In genomic region chrX:53831662-53832635, GRCh38 we compare ENCODE assay signal across 8 cellular contexts.
DNase-seq lines count a peak whose midpoint lies in the region; ATAC-seq and TF ChIP-seq lines count a peak whose summit lies in the region.

No MANE protein-coding gene starts in this region.

- DNase-seq in BJ (ENCODE audit: low read depth) = no peak
- peak; percentile 59 for DNase-seq in HT-29 (ENCODE audit: low spot score)
- peak; percentile 25 for DNase-seq in amniotic epithelial cell (ENCODE audit: low read depth)
- no peak for DNase-seq in left lung
- peak; percentile 4 for DNase-seq in stimulated activated CD8-positive, alpha-beta memory T cell treated with anti-CD3 and anti-CD28 coated beads, Interleukin-7, amount 100 ng/mL, for 24 hours (ENCODE audit: low read depth)
- no peak for DNase-seq in GOT3 (lab: John Stamatoyannopoulos, UW)

- TF ChIP-seq CTCF in BJ (IDR thresholded peaks at IDR 0.05; ENCODE audit: insufficient read depth, low read depth, low read length) (peak; percentile 44), left lung (IDR thresholded peaks at IDR 0.05) (peak in 1 of 2 donors; percentile 27)

- no peaks in the 10 kb centered on the region for H3K9me3 ChIP-seq in left lung

- H3K27ac ChIP-seq in left lung = no peak overlapping the region

- no peaks in the 10 kb centered on the region for H3K4me1 ChIP-seq in left lung

- CTCF ChIA-PET in BJ (lab: Yijun Ruan, JAX) = interaction anchor here (0.6 to 1.4 kb wide), 2 partner anchors 25 to 1896 kb away, joined by 3 read pairs; no protein-coding TSS in a partner anchor

- ATAC-seq in GM18508 (IDR thresholded peaks at IDR 0.05; ENCODE audit: insufficient read depth, unreplicated experiment) = peak; percentile 63
- peak; percentile 90 for ATAC-seq in SK-N-SH treated with all-trans-retinoic acid at 6 μM for 48 hours
- ATAC-seq in left lung = peak; percentile 80

- H3K4me3 ChIP-seq in BJ (ENCODE audit: low read depth, low read length) (no peak overlapping the region), left lung (no peak overlapping the region)

- intact Hi-C loops in left lung (cut with DNase I) = no loop called here

- POLR2A ChIA-PET in BJ (lab: Charles Lee) = no interaction called here

- no peaks in the 10 kb centered on the region for H3K36me3 ChIP-seq in BJ (ENCODE audit: control insufficient read depth, insufficient read depth, low read length)
- H3K36me3 ChIP-seq in left lung = no peaks in the 10 kb centered on the region

- no peaks in the 10 kb centered on the region for H3K27me3 ChIP-seq in BJ (ENCODE audit: control insufficient read depth, insufficient read depth, low read length)
- no peaks in the 10 kb centered on the region for H3K27me3 ChIP-seq in left lung

TF ChIP-seq in SK-N-SH treated with all-trans-retinoic acid at 6 μM for 48 hours, 23 proteins besides CTCF, POLR2A, EP300 and RAD21:
- TF ChIP-seq TOX (CRISPR knock-in tag; IDR thresholded peaks at IDR 0.05; ENCODE audit: borderline replicate concordance) = no peak
- TF ChIP-seq, protein P1, sequence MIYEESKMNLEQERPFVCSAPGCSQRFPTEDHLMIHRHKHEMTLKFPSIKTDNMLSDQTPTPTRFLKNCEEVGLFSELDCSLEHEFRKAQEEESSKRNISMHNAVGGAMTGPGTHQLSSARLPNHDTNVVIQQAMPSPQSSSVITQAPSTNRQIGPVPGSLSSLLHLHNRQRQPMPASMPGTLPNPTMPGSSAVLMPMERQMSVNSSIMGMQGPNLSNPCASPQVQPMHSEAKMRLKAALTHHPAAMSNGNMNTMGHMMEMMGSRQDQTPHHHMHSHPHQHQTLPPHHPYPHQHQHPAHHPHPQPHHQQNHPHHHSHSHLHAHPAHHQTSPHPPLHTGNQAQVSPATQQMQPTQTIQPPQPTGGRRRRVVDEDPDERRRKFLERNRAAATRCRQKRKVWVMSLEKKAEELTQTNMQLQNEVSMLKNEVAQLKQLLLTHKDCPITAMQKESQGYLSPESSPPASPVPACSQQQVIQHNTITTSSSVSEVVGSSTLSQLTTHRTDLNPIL (CRISPR knock-in tag; IDR thresholded peaks at IDR 0.05; ENCODE audit: low read depth) = no peak
- TF ChIP-seq ARNTL (CRISPR knock-in tag; IDR thresholded peaks at IDR 0.05; ENCODE audit: borderline replicate concordance, low read depth) = no peak
- TF ChIP-seq TSHZ2 (CRISPR knock-in tag; IDR thresholded peaks at IDR 0.05) = no peak
- no peak for TF ChIP-seq ZC3H10 (CRISPR knock-in tag; IDR thresholded peaks at IDR 0.05)
- no peak for TF ChIP-seq OSR1 (CRISPR knock-in tag; IDR thresholded peaks at IDR 0.05)
- no peak for TF ChIP-seq ZNF565 (CRISPR knock-in tag; conservative IDR thresholded peaks at IDR 0.05; ENCODE audit: low read depth)
- no peak for TF ChIP-seq GLIS3 (CRISPR knock-in tag; IDR thresholded peaks at IDR 0.05)
- TF ChIP-seq, protein P2, sequence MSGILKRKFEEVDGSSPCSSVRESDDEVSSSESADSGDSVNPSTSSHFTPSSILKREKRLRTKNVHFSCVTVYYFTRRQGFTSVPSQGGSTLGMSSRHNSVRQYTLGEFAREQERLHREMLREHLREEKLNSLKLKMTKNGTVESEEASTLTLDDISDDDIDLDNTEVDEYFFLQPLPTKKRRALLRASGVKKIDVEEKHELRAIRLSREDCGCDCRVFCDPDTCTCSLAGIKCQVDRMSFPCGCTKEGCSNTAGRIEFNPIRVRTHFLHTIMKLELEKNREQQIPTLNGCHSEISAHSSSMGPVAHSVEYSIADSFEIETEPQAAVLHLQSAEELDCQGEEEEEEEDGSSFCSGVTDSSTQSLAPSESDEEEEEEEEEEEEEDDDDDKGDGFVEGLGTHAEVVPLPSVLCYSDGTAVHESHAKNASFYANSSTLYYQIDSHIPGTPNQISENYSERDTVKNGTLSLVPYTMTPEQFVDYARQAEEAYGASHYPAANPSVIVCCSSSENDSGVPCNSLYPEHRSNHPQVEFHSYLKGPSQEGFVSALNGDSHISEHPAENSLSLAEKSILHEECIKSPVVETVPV (CRISPR knock-in tag; IDR thresholded peaks at IDR 0.05) = no peak
- no peak for TF ChIP-seq BACH2 (CRISPR knock-in tag; IDR thresholded peaks at IDR 0.05; ENCODE audit: borderline replicate concordance)
- TF ChIP-seq ESRRG (CRISPR knock-in tag; IDR thresholded peaks at IDR 0.05) = no peak
- TF ChIP-seq TCF4 (CRISPR knock-in tag; IDR thresholded peaks at IDR 0.05; ENCODE audit: borderline replicate concordance) = no peak
- TF ChIP-seq RARB (CRISPR knock-in tag; IDR thresholded peaks at IDR 0.05) = no peak
- TF ChIP-seq CSDC2 (CRISPR knock-in tag; IDR thresholded peaks at IDR 0.05) = no peak

Comparison
In these comparisons a context has a peak if more than half of its experiments do, and no peak if none do; other contexts are left out.
1. DNase-seq: peak in HT-29 (single experiment), amniotic epithelial cell (single experiment) and stimulated activated CD8-positive, alpha-beta memory T cell treated with anti-CD3 and anti-CD28 coated beads, Interleukin-7, amount 100 ng/mL, for 24 hours (single experiment); none in BJ (single experiment), left lung (0 of 2) and GOT3 (single experiment).
2. Peak in every context shown above with its lines, with median percentiles within 50 percentile points of each other: ATAC-seq.